ENCODE assay signal across 16 cellular contexts in genomic region chr9:91146391-91147019, GRCh38.
DNase-seq lines count a peak whose midpoint lies in the region; ATAC-seq, FAIRE-seq and TF ChIP-seq lines count a peak whose summit lies in the region.
"Had no signal": no experiment of that assay in that cellular context is flagged by ENCODE, and none has a peak within 500 bp of the region (broad histone marks: within the 10 kb centered on the region; RNA-seq: fewer than 3 reads in every experiment).

No MANE protein-coding gene starts in this region.

- WGBS in K562 (ENCODE audit: insufficient coverage, low coverage, missing lambda C conversion rate): 37% methylated on average over 9 of the region's 10 CpGs

- H3K4me1 Mint-ChIP-seq in activated naive CD4-positive, alpha-beta T cell treated with anti-CD3 and anti-CD28 coated beads, Interleukin-2, amount 10 ng/mL, durations not matched to agents 7 days and 5 days: peaks cover 63% of the 10 kb centered on the region
- peaks cover 77% of the 10 kb centered on the region for H3K4me1 Mint-ChIP-seq in T-helper 2 cell treated with Interferon-gamma antibody and Interleukin-4, amounts not matched to agents 5 μg/mL and 100 μg/mL, for 36 hours (ENCODE audit: low read depth)

- POLR2A ChIA-PET in K562 (lab: Yijun Ruan, JAX): interaction anchor here (0.8 kb wide), 1 partner anchor 12 kb away, joined by 3 read pairs; no protein-coding TSS in a partner anchor

- no peak overlapping the region; the same call in 1 of the 2 replicates for H2AFZ ChIP-seq in K562 (ENCODE audit: low read depth, low read length)

- no peak overlapping the region for H3K4me3 ChIP-seq in K562
- H3K4me3 ChIP-seq: HAP-1, ovary, skin epidermis, vagina had no signal

- no peaks in the 10 kb centered on the region for H3K27me3 ChIP-seq in K562 (ENCODE audit: control insufficient read depth in 2 of 2, insufficient read depth in 2 of 2, low read length in 2 of 2)
- H3K27me3 ChIP-seq: brain microvascular endothelial cell, ovary, vagina had no signal

- CTCF ChIA-PET in activated naive CD4-positive, alpha-beta T cell treated with anti-CD3 and anti-CD28 coated beads, Interleukin-2, amount 10 ng/mL, durations not matched to agents 7 days and 5 days (lab: Charles Lee): interaction anchor here (1.0 to 1.7 kb wide), 11 partner anchors 14 to 287 kb away, joined by 3 to 8 read pairs (median 4); no protein-coding TSS in a partner anchor
- CTCF ChIA-PET in K562 (lab: Yijun Ruan, JAX; ENCODE audit: low intra/inter-chr PET ratio): no interaction called here

- intact Hi-C loops in K562 (cut with micrococcal nuclease): no loop called here

- no peak overlapping the region for H3K27ac ChIP-seq in K562 (ENCODE audit: extremely low read depth, low read depth, low read length)
- H3K27ac ChIP-seq: brain microvascular endothelial cell, ovary, skin epidermis, vagina had no signal

- H3K36me3 Mint-ChIP-seq in activated naive CD4-positive, alpha-beta T cell treated with anti-CD3 and anti-CD28 coated beads, Interleukin-2, amount 10 ng/mL, durations not matched to agents 7 days and 5 days: peaks cover 65% of the 10 kb centered on the region
- H3K36me3 Mint-ChIP-seq in T-helper 2 cell treated with Interferon-gamma antibody and Interleukin-4, amounts not matched to agents 5 μg/mL and 100 μg/mL, for 36 hours (ENCODE audit: low read depth): peaks cover 79% of the 10 kb centered on the region

- no TSS peak for BruUV-seq in K562 (replicated peaks; lab: Mats Ljungman, UMichigan)

- DNase-seq in activated naive CD4-positive, alpha-beta T cell treated with anti-CD3 and anti-CD28 coated beads, Interleukin-2, amount 10 ng/mL, durations not matched to agents 7 days and 5 days: no peak
- DNase-seq in activated naive CD4-positive, alpha-beta T cell treated with Interleukin-2 at 50 U/mL for 16 hours: no peak
- DNase-seq in T-helper 2 cell treated with Interferon-gamma antibody and Interleukin-4, amounts not matched to agents 5 μg/mL and 100 μg/mL, for 36 hours (ENCODE audit: low spot score): peak; percentile 46
- no peak for DNase-seq in K562 (ENCODE audit: extremely low read depth in 1 of 4, low spot score in 3 of 4)
- no peak for DNase-seq in stimulated activated naive CD8-positive, alpha-beta T cell treated with anti-CD3 and anti-CD28 coated beads, Interleukin-15, Interleukin-2, amounts not matched to agents 100 U/mL and 50 U/mL, for 24 hours
- no peak for DNase-seq in islet precursor cell
- DNase-seq in NCI-H510A treated with DMSO at 0.1 percent for 48 hours (lab: John Stamatoyannopoulos, UW): no peak
- DNase-seq in DMS53 (lab: John Stamatoyannopoulos, UW): no peak
- DNase-seq: brain microvascular endothelial cell, GF-D8, head of caudate nucleus, NCI-H2029 treated with DMSO at 0.1 percent for 48 hours, ovary had no signal

- peak overlapping the region; percentile 83 for H3K27ac Mint-ChIP-seq in activated naive CD4-positive, alpha-beta T cell treated with anti-CD3 and anti-CD28 coated beads, Interleukin-2, amount 10 ng/mL, durations not matched to agents 7 days and 5 days
- peak overlapping the region; percentile 97 for H3K27ac Mint-ChIP-seq in T-helper 2 cell treated with Interferon-gamma antibody and Interleukin-4, amounts not matched to agents 5 μg/mL and 100 μg/mL, for 36 hours

- TF ChIP-seq POLR2A in K562 (conservative IDR thresholded peaks at IDR 0.05): no peak

- TF ChIP-seq RAD21 in K562 (CRISPR knock-in tag; conservative IDR thresholded peaks at IDR 0.05 in 1 of 2, IDR thresholded peaks at IDR 0.05 in 1 of 2): no peak

- no peak for ATAC-seq in K562
- peak; percentile 50 for ATAC-seq in stimulated activated naive CD8-positive, alpha-beta T cell treated with anti-CD3 and anti-CD28 coated beads, Interleukin-15, Interleukin-2, amounts not matched to agents 100 U/mL and 50 U/mL, for 24 hours

- no peak overlapping the region for H3K4me3 Mint-ChIP-seq in activated naive CD4-positive, alpha-beta T cell treated with anti-CD3 and anti-CD28 coated beads, Interleukin-2, amount 10 ng/mL, durations not matched to agents 7 days and 5 days
- peak overlapping the region; percentile 81 for H3K4me3 Mint-ChIP-seq in T-helper 2 cell treated with Interferon-gamma antibody and Interleukin-4, amounts not matched to agents 5 μg/mL and 100 μg/mL, for 36 hours

- no peak for TF ChIP-seq EP300 in K562 (IDR thresholded peaks at IDR 0.05; ENCODE audit: low read length)

- H3K36me3 ChIP-seq in K562 (ENCODE audit: control insufficient read depth, insufficient read depth, low read length): no peaks in the 10 kb centered on the region
- H3K36me3 ChIP-seq: brain microvascular endothelial cell, HAP-1, ovary, vagina had no signal

- H3K9me3 ChIP-seq in K562 (replicated peaks; ENCODE audit: control insufficient read depth, insufficient read depth, low read depth, low read length): no peaks in the 10 kb centered on the region
- H3K9me3 ChIP-seq: HAP-1, ovary, vagina had no signal

- no peak for TF ChIP-seq CTCF in K562 (IDR thresholded peaks at IDR 0.05 in 2 of 3, conservative IDR thresholded peaks at IDR 0.05 in 1 of 3; ENCODE audit: insufficient read depth in 2 of 3, low read depth in 1 of 3, low read length in 3 of 3)

- no peaks in the 10 kb centered on the region for H3K79me2 ChIP-seq in K562 (ENCODE audit: control insufficient read depth, insufficient read depth, low read length)

- H3K4me2 ChIP-seq in K562 (ENCODE audit: insufficient read depth, low read length): no peak overlapping the region

- in situ Hi-C loops in K562 (cut with MboI): no loop called here

- H3K9me3 Mint-ChIP-seq in activated naive CD4-positive, alpha-beta T cell treated with anti-CD3 and anti-CD28 coated beads, Interleukin-2, amount 10 ng/mL, durations not matched to agents 7 days and 5 days: peaks cover 33% of the 10 kb centered on the region
- H3K9me3 Mint-ChIP-seq in T-helper 2 cell treated with Interferon-gamma antibody and Interleukin-4, amounts not matched to agents 5 μg/mL and 100 μg/mL, for 36 hours: peaks cover 44% of the 10 kb centered on the region

- no peaks in the 10 kb centered on the region for H3K9me1 ChIP-seq in K562 (ENCODE audit: control insufficient read depth, insufficient read depth, low read length)

- H4K20me1 ChIP-seq in K562 (replicated peaks; ENCODE audit: control insufficient read depth, insufficient read depth, low read length): no peaks in the 10 kb centered on the region

- H3K27me3 Mint-ChIP-seq in activated naive CD4-positive, alpha-beta T cell treated with anti-CD3 and anti-CD28 coated beads, Interleukin-2, amount 10 ng/mL, durations not matched to agents 7 days and 5 days: peaks cover 7% of the 10 kb centered on the region
- H3K27me3 Mint-ChIP-seq in T-helper 2 cell treated with Interferon-gamma antibody and Interleukin-4, amounts not matched to agents 5 μg/mL and 100 μg/mL, for 36 hours (ENCODE audit: low read depth): no peaks in the 10 kb centered on the region

- no peak overlapping the region for H3K9ac ChIP-seq in K562 (ENCODE audit: insufficient read depth in 1 of 2, low read depth in 2 of 2, low read length in 2 of 2)

- no peak for FAIRE-seq in K562 (lab: Jason Lieb, UNC)

- no peaks in the 10 kb centered on the region; a peak in 1 of 5 replicates for H3K4me1 ChIP-seq in K562 (replicated peaks in 1 of 2; ENCODE audit: control insufficient read depth in 2 of 2, insufficient read depth in 2 of 2, low read length in 2 of 2)
- H3K4me1 ChIP-seq: HAP-1, vagina had no signal

TF ChIP-seq in K562, 482 proteins besides CTCF, POLR2A, EP300 and RAD21:
- TF ChIP-seq, protein P1, sequence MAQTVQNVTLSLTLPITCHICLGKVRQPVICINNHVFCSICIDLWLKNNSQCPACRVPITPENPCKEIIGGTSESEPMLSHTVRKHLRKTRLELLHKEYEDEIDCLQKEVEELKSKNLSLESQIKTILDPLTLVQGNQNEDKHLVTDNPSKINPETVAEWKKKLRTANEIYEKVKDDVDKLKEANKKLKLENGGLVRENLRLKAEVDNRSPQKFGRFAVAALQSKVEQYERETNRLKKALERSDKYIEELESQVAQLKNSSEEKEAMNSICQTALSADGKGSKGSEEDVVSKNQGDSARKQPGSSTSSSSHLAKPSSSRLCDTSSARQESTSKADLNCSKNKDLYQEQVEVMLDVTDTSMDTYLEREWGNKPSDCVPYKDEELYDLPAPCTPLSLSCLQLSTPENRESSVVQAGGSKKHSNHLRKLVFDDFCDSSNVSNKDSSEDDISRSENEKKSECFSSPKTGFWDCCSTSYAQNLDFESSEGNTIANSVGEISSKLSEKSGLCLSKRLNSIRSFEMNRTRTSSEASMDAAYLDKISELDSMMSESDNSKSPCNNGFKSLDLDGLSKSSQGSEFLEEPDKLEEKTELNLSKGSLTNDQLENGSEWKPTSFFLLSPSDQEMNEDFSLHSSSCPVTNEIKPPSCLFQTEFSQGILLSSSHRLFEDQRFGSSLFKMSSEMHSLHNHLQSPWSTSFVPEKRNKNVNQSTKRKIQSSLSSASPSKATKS (CRISPR knock-in tag; IDR thresholded peaks at IDR 0.05): no peak
- TF ChIP-seq RFX1 (IDR thresholded peaks at IDR 0.05): 0 out of 2 replicates have a peak, but pooled peaks have one; percentile 6
